7 cellular contexts compared by ENCODE assay signal in the genomic region with DNA sequence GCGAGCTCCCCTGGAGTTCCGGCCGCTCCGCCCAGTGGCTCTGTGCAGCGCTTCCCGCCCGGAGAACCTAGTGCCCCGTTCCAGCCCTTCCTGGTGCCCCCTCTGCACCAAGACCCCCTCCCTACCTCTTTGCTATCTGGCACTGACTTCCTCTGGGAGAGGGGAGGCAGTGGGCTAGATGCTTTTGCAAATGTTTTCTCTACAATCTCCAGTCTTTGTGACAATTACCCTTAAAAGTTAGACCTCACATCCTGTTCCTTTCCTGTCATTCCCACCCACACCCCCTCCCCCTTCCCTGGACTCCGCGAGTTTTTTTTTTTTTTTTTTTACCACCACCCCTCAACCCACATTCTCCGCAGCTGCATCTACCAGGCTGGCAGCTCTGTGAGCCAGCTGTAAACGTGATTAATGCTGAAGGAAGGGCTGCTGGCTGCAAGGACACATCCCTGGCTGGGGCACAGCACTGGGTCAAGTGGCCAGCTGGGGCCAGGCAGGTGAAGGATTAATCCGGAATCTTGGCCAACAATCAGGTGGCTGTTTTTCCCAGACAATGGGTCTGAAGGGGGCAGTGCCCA.
DNase-seq lines count a peak whose midpoint lies in the region; ATAC-seq and TF ChIP-seq lines count a peak whose summit lies in the region.

No MANE protein-coding gene starts in this region.

- no peak overlapping the region for H3K9ac ChIP-seq in parathyroid adenoma

- ATAC-seq in GM21723 (IDR thresholded peaks at IDR 0.05; ENCODE audit: unreplicated experiment): no peak

- peak overlapping the region; percentile 80 for H2AFZ ChIP-seq in parathyroid adenoma

- POLR2A ChIA-PET in HEK293T (lab: Yijun Ruan, JAX): interaction anchor here (0.7 to 1.9 kb wide), 26 partner anchors 9 to 285 kb away, joined by 3 to 13 read pairs (median 4); no protein-coding TSS in a partner anchor

- H3K27me3 ChIP-seq in parathyroid adenoma (ENCODE audit: control insufficient read depth, insufficient read depth, low read length): no peaks in the 10 kb centered on the region

- no peaks in the 10 kb centered on the region for H3K9me3 ChIP-seq in parathyroid adenoma (ENCODE audit: control insufficient read depth, low read length)

- peaks cover 8% of the 10 kb centered on the region for H3K4me1 ChIP-seq in parathyroid adenoma

- no peaks in the 10 kb centered on the region for H3K79me2 ChIP-seq in parathyroid adenoma

- DNase-seq in HEK293T (ENCODE audit: extremely low spot score) (peak; percentile 77), NCI-H69 (lab: John Stamatoyannopoulos, UW) (peak; percentile 93), coronary artery (ENCODE audit: low spot score) (no peak), HUDEP-2 (lab: John Stamatoyannopoulos, UW; ENCODE audit: unreplicated experiment in 76 of 76) (no peak), GM03348 (ENCODE audit: low spot score) (no peak)

- H3K27ac ChIP-seq in coronary artery (no peak overlapping the region), parathyroid adenoma (no peak overlapping the region)

- CTCF ChIA-PET in HEK293T (lab: Yijun Ruan, JAX): interaction anchor here (0.5 to 1.7 kb wide), 3 partner anchors 14 to 1128 kb away, joined by 3 to 6 read pairs (median 4); a partner anchor contains a TSS

- H3K4me2 ChIP-seq in parathyroid adenoma (ENCODE audit: low read length): peak overlapping the region; percentile 76

- H3K4me3 ChIP-seq in coronary artery: peak overlapping the region; percentile 60
- H3K4me3 ChIP-seq in parathyroid adenoma (ENCODE audit: low read depth, low read length): no peak overlapping the region

- TF ChIP-seq CTCF in coronary artery (IDR thresholded peaks at IDR 0.05) (no peak), parathyroid adenoma (IDR thresholded peaks at IDR 0.05) (no peak)

- H3K36me3 ChIP-seq in parathyroid adenoma (ENCODE audit: control insufficient read depth, insufficient read depth, low read length): no peaks in the 10 kb centered on the region

TF ChIP-seq in HEK293T, 16 proteins besides CTCF, POLR2A, EP300 and RAD21:
- TF ChIP-seq L3MBTL2 (conservative IDR thresholded peaks at IDR 0.05) (no peak), FOXK2 (IDR thresholded peaks at IDR 0.05) (no peak), BHLHE40 (IDR thresholded peaks at IDR 0.05; ENCODE audit: borderline replicate concordance) (no peak), TARDBP (IDR thresholded peaks at IDR 0.05) (no peak), ELF4 (IDR thresholded peaks at IDR 0.05) (no peak), CTBP1 (IDR thresholded peaks at IDR 0.05; ENCODE audit: borderline replicate concordance) (no peak), ARNT (IDR thresholded peaks at IDR 0.05) (no peak)

Comparison
In these comparisons a context has a peak if more than half of its experiments do, and no peak if none do; other contexts are left out.
1. DNase-seq: peak in HEK293T (single experiment) and NCI-H69 (single experiment); none in coronary artery (single experiment), HUDEP-2 (0 of 76) and GM03348 (single experiment).